17 cellular contexts compared by ENCODE assay signal in genomic region chr5:77101298-77101697, GRCh38. TPM values are rescaled to one million over a fixed set of nuclear protein-coding genes. Genes with fewer than 3 reads are reported as not detected.
DNase-seq lines count a peak whose midpoint lies in the region; ATAC-seq and TF ChIP-seq lines count a peak whose summit lies in the region.
"Had no signal": no experiment of that assay in that cellular context is flagged by ENCODE, and none has a peak within 500 bp of the region (broad histone marks: within the 10 kb centered on the region; RNA-seq: fewer than 3 reads in every experiment).

No MANE protein-coding gene starts in this region.

- TF ChIP-seq CTCF in omental fat pad (IDR thresholded peaks at IDR 0.05), result no peak

- DNase-seq in Caki2 (ENCODE audit: low read depth) (peak; percentile 3), M059J (ENCODE audit: low read depth) (peak; percentile 68), dedifferentiated amniotic fluid mesenchymal stem cell (ENCODE audit: extremely low spot score) (peak; percentile 38), omental fat pad (ENCODE audit: low spot score) (no peak), COLO668 (lab: John Stamatoyannopoulos, UW; ENCODE audit: unreplicated experiment) (no peak)
- DNase-seq in activated CD4-positive, alpha-beta T cell treated with anti-CD3 and anti-CD28 coated beads, Interleukin-2, amount 50 U/mL, for 1 hour, result no peak
- DNase-seq: activated B cell treated with CpG ODN at 0.5 μM for 24 hours; activated T-cell treated with anti-CD3 and anti-CD28 coated beads for 4 hours; amniotic stem cell; CD4-positive, alpha-beta memory T cell; naive thymus-derived CD8-positive, alpha-beta T cell; NCI-H187 treated with DMSO at 0.1 percent for 48 hours; right cardiac atrium; stomach had no signal

- ATAC-seq in omental fat pad (ENCODE audit: low FRiP score), result peak; percentile 98
- no peak for ATAC-seq in GM21515 (IDR thresholded peaks at IDR 0.05; ENCODE audit: unreplicated experiment)
- no peak for ATAC-seq in GM21717 (IDR thresholded peaks at IDR 0.05; ENCODE audit: unreplicated experiment)
- ATAC-seq: left lobe of liver; naive thymus-derived CD8-positive, alpha-beta T cell; right cardiac atrium had no signal

- in situ Hi-C loops in Caki2 (cut with HindIII; ENCODE audit: low pct_unique_long_range_greater_than_20kb, low sequenced_read_pairs), result no loop called here

RNA-seq across cellular contexts. Expression of gene ZBED3, which starts 14.2 kb away (rescaled TPM):
- total RNA-seq in Caki2 (2014; rRNA removed; shearing (Covaris generic); ENCODE audit: low replicate concordance), result 0.14 TPM in 1 of 2 replicates, not detected in the other
- total RNA-seq in M059J (2014; rRNA removed; shearing (Covaris generic)), result 0.64 and 0.99 TPM in 2 replicates
- total RNA-seq in omental fat pad, result 10 to 100 TPM in 1 of 4 donors, 1 to 10 TPM in 3; 7.7 to 22.1 (median 9.6) TPM

Comparison
In these comparisons a context has a peak if more than half of its experiments do, and no peak if none do; other contexts are left out.
1. DNase-seq: peak in Caki2 (single experiment), M059J (single experiment) and dedifferentiated amniotic fluid mesenchymal stem cell (single experiment); none in omental fat pad (single experiment), activated CD4-positive, alpha-beta T cell treated with anti-CD3 and anti-CD28 coated beads, Interleukin-2, amount 50 U/mL, for 1 hour (single experiment) and COLO668 (single experiment).